In the genomic region with DNA sequence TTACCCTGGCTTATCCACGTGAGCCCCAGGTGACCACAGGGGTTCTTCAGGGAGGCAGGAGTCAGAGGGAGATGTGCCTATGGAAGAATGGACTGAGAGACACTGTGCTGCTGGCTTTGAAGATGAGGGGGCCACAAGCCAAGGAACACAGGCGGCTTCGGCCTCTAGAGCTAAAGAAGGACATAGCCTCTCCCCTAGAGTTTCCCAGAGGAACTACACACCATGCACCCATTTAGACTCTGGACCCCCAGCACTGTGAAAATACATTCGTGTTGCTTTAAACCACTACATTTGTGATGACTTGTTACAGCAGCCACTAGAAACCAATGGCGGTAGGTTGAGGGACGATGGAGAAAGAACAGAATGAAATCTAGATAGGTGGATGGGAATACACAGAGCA, we compare ENCODE assay signal across 17 cellular contexts. TPM values are rescaled to one million over a fixed set of nuclear protein-coding genes. Genes with fewer than 3 reads are reported as not detected.
DNase-seq lines count a peak whose midpoint lies in the region; ATAC-seq and TF ChIP-seq lines count a peak whose summit lies in the region.
"Had no signal": no experiment of that assay in that cellular context is flagged by ENCODE, and none has a peak within 500 bp of the region (broad histone marks: within the 10 kb centered on the region; RNA-seq: fewer than 3 reads in every experiment).

No MANE protein-coding gene starts in this region.

- no peak overlapping the region for H3K4me3 ChIP-seq in transverse colon

- H3K4me1 ChIP-seq in foreskin keratinocyte = no peaks in the 10 kb centered on the region
- H3K4me1 ChIP-seq in transverse colon = peaks cover 0 to 14% (median 3%) of the 10 kb centered on the region in 4 donors

- H3K27ac Mint-ChIP-seq in CD14-positive monocyte = peak overlapping the region in 6 of 7 donors; percentile 20 to 96 (median 40)
- H3K27ac Mint-ChIP-seq in activated T-helper 17 cell treated with anti-CD3 and anti-CD28 coated beads, Interleukin-2, amount 50 U/mL, for 72 hours = peak overlapping the region; percentile 14
- H3K27ac Mint-ChIP-seq: CD4-positive, alpha-beta T cell had no signal

- H3K36me3 Mint-ChIP-seq in CD14-positive monocyte = peaks cover 44 to 70% of the 10 kb centered on the region in 2 donors
- peaks cover 95% of the 10 kb centered on the region for H3K36me3 Mint-ChIP-seq in activated T-helper 17 cell treated with anti-CD3 and anti-CD28 coated beads, Interleukin-2, amount 50 U/mL, for 72 hours (ENCODE audit: low read depth)
- H3K36me3 Mint-ChIP-seq in activated T-cell treated with anti-CD3 and anti-CD28 coated beads, Interleukin-2, amount 50 U/mL, for 4 hours (ENCODE audit: insufficient read depth) = peaks cover 43% of the 10 kb centered on the region

- no peaks in the 10 kb centered on the region for H3K9me3 Mint-ChIP-seq in CD14-positive monocyte
- H3K9me3 Mint-ChIP-seq in activated T-helper 17 cell treated with anti-CD3 and anti-CD28 coated beads, Interleukin-2, amount 50 U/mL, for 72 hours = no peaks in the 10 kb centered on the region
- no peaks in the 10 kb centered on the region for H3K9me3 Mint-ChIP-seq in activated T-cell treated with anti-CD3 and anti-CD28 coated beads, Interleukin-2, amount 50 U/mL, for 4 hours
- H3K9me3 Mint-ChIP-seq: activated naive CD4-positive, alpha-beta T cell treated with anti-CD3 and anti-CD28 coated beads, Interleukin-2, amount 10 ng/mL, durations not matched to agents 7 days and 5 days; CD4-positive, alpha-beta T cell; natural killer cell treated with Interleukin-12 subunit alpha and Interleukin-12 subunit beta and Interleukin-15 and Interleukin-18, amount 100 ng/mL, for 72 hours had no signal

- H3K27ac ChIP-seq in foreskin keratinocyte (no peak overlapping the region), transverse colon (no peak overlapping the region)
- H3K27ac ChIP-seq: RWPE1 had no signal

- peak; percentile 28 for TF ChIP-seq CTCF in CD14-positive monocyte (IDR thresholded peaks at IDR 0.05)
- TF ChIP-seq CTCF in GM12874 (IDR thresholded peaks at IDR 0.05; ENCODE audit: insufficient read depth, low read depth, low read length) = peak; percentile 36; the same call in 1 of the 2 replicates
- TF ChIP-seq CTCF in foreskin keratinocyte (conservative IDR thresholded peaks at IDR 0.05) = peak; percentile 18
- no peak for TF ChIP-seq CTCF in transverse colon (IDR thresholded peaks at IDR 0.05)

- WGBS in transverse colon (ENCODE audit: low coverage in 1 of 2), 2 donors = 94 to 98% methylated on average over 3 to 6 of the region's 6 CpGs

- H3K36me3 ChIP-seq in transverse colon = peaks cover 0 to 4% (median 0%) of the 10 kb centered on the region in 4 donors

- H3K4me3 Mint-ChIP-seq in CD14-positive monocyte = no peak overlapping the region
- no peak overlapping the region for H3K4me3 Mint-ChIP-seq in activated T-helper 17 cell treated with anti-CD3 and anti-CD28 coated beads, Interleukin-2, amount 50 U/mL, for 72 hours
- no peak overlapping the region for H3K4me3 Mint-ChIP-seq in activated T-cell treated with anti-CD3 and anti-CD28 coated beads, Interleukin-2, amount 50 U/mL, for 4 hours
- H3K4me3 Mint-ChIP-seq: activated naive CD4-positive, alpha-beta T cell treated with anti-CD3 and anti-CD28 coated beads, Interleukin-2, amount 10 ng/mL, durations not matched to agents 7 days and 5 days; CD4-positive, alpha-beta T cell; natural killer cell treated with Interleukin-12 subunit alpha and Interleukin-12 subunit beta and Interleukin-15 and Interleukin-18, amount 100 ng/mL, for 72 hours had no signal

- no peak for ATAC-seq in activated T-helper 17 cell treated with anti-CD3 and anti-CD28 coated beads, Interleukin-2, amount 50 U/mL, for 72 hours (replicated peaks)
- ATAC-seq in foreskin keratinocyte (no peak), GM21367 (IDR thresholded peaks at IDR 0.05; ENCODE audit: unreplicated experiment) (no peak)
- ATAC-seq in activated T-cell treated with anti-CD3 and anti-CD28 coated beads, Interleukin-2, amount 50 U/mL, for 4 hours = no peak
- ATAC-seq: left ventricle myocardium superior; natural killer cell treated with Interleukin-12 subunit alpha and Interleukin-12 subunit beta and Interleukin-15 and Interleukin-18, amount 100 ng/mL, for 72 hours had no signal

- peaks cover 65% of the 10 kb centered on the region for H3K4me1 Mint-ChIP-seq in CD14-positive monocyte
- peaks cover 50% of the 10 kb centered on the region for H3K4me1 Mint-ChIP-seq in activated T-helper 17 cell treated with anti-CD3 and anti-CD28 coated beads, Interleukin-2, amount 50 U/mL, for 72 hours
- H3K4me1 Mint-ChIP-seq in activated T-cell treated with anti-CD3 and anti-CD28 coated beads, Interleukin-2, amount 50 U/mL, for 4 hours (ENCODE audit: low read depth) = peaks cover 38% of the 10 kb centered on the region

- TF ChIP-seq EP300 in transverse colon (IDR thresholded peaks at IDR 0.05; ENCODE audit: low read depth) = no peak

- no peaks in the 10 kb centered on the region for H3K9me3 ChIP-seq in transverse colon

- peaks cover 0 to 4% (median 2%) of the 10 kb centered on the region in 3 donors for H3K27me3 Mint-ChIP-seq in CD14-positive monocyte (ENCODE audit: low read depth in 3 of 3)
- no peaks in the 10 kb centered on the region for H3K27me3 Mint-ChIP-seq in activated T-helper 17 cell treated with anti-CD3 and anti-CD28 coated beads, Interleukin-2, amount 50 U/mL, for 72 hours
- H3K27me3 Mint-ChIP-seq in activated T-cell treated with anti-CD3 and anti-CD28 coated beads, Interleukin-2, amount 50 U/mL, for 4 hours (ENCODE audit: low read depth) = no peaks in the 10 kb centered on the region
- H3K27me3 Mint-ChIP-seq: activated naive CD4-positive, alpha-beta T cell treated with anti-CD3 and anti-CD28 coated beads, Interleukin-2, amount 10 ng/mL, durations not matched to agents 7 days and 5 days; CD4-positive, alpha-beta T cell; natural killer cell treated with Interleukin-12 subunit alpha and Interleukin-12 subunit beta and Interleukin-15 and Interleukin-18, amount 100 ng/mL, for 72 hours had no signal

- no peaks in the 10 kb centered on the region for H3K27me3 ChIP-seq in foreskin keratinocyte
- no peaks in the 10 kb centered on the region for H3K27me3 ChIP-seq in transverse colon

- intact Hi-C loops in CD14-positive monocyte (cut with micrococcal nuclease) (no loop called here), transverse colon (cut with DNase I; ENCODE audit: low total_unique reads) (no loop called here)

- in situ Hi-C loops in transverse colon (cut with MboI; ENCODE audit: low pct_ligation_motif_present in 1 of 4, low pct_unique_long_range_greater_than_20kb in 1 of 4, low sequenced_read_pairs in 3 of 4) = no loop called here

- DNase-seq in CD14-positive monocyte (ENCODE audit: low spot score) (no peak), foreskin keratinocyte (no peak), NCI-H510A treated with DMSO at 0.1 percent for 48 hours (lab: John Stamatoyannopoulos, UW) (no peak), transverse colon (no peak)
- no peak for DNase-seq in activated T-cell treated with anti-CD3 and anti-CD28 coated beads, Interleukin-2, amount 50 U/mL, for 4 hours
- DNase-seq: activated naive CD4-positive, alpha-beta T cell treated with anti-CD3 and anti-CD28 coated beads, Interleukin-2, amount 10 ng/mL, durations not matched to agents 7 days and 5 days; CD4-positive, alpha-beta T cell; GF-D8; left ventricle myocardium superior; NCI-H526; stimulated activated CD4-positive, alpha-beta T cell treated with anti-CD3 and anti-CD28 coated beads, Interleukin-2, amount 100 ng/mL, for 24 hours; T-helper 2 cell had no signal

- no peak for TF ChIP-seq POLR2A in transverse colon (IDR thresholded peaks at IDR 0.05)

RNA-seq across cellular contexts. Expression of a gene that starts 13.7 kb away (rescaled TPM):
- polyA plus RNA-seq in CD14-positive monocyte (1 to 10 TPM; 5.8 to 6.0 TPM), foreskin keratinocyte (27.6 and 28.2 TPM in 2 replicates)
- 10 to 100 TPM; 26.0 to 28.6 TPM for total RNA-seq in activated T-helper 17 cell treated with anti-CD3 and anti-CD28 coated beads, Interleukin-2, amount 50 U/mL, for 72 hours
- total RNA-seq in foreskin keratinocyte (15.4 and 15.9 TPM in 2 replicates), transverse colon (10 to 100 TPM in 1 of 4 donors, 1 to 10 TPM in 3; 2.6 to 10.5 (median 5.4) TPM)
- total RNA-seq in activated T-cell treated with anti-CD3 and anti-CD28 coated beads, Interleukin-2, amount 50 U/mL, for 4 hours = 10 to 100 TPM; 58.4 to 73.1 (median 60.6) TPM

RNA-seq across cellular contexts. Expression of a gene that starts 14.0 kb away (rescaled TPM):
- polyA plus RNA-seq in CD14-positive monocyte = 10 to 100 TPM; 48.6 to 62.2 TPM
- 100 to 1,000 TPM; 158 to 172 TPM for total RNA-seq in activated T-helper 17 cell treated with anti-CD3 and anti-CD28 coated beads, Interleukin-2, amount 50 U/mL, for 72 hours
- total RNA-seq in foreskin keratinocyte = 62.0 and 62.1 TPM in 2 replicates
- 39.0 and 43.0 TPM in 2 replicates for polyA plus RNA-seq in foreskin keratinocyte
- total RNA-seq in transverse colon = 100 to 1,000 TPM in 1 of 4 donors, 10 to 100 TPM in 3; 30.3 to 136 (median 32.6) TPM
- 100 to 1,000 TPM; 172 to 189 (median 184) TPM for total RNA-seq in activated T-cell treated with anti-CD3 and anti-CD28 coated beads, Interleukin-2, amount 50 U/mL, for 4 hours

RNA-seq across cellular contexts. Expression of a gene that starts 18.6 kb away (rescaled TPM):
- polyA plus RNA-seq in CD14-positive monocyte (1 to 10 TPM; 7.0 to 7.6 TPM), foreskin keratinocyte (0.26 and 0.28 TPM in 2 replicates)
- 100 to 1,000 TPM in 1 of 2 donors, 10 to 100 TPM in 1; 42.0 to 177 TPM for total RNA-seq in activated T-helper 17 cell treated with anti-CD3 and anti-CD28 coated beads, Interleukin-2, amount 50 U/mL, for 72 hours
- total RNA-seq in foreskin keratinocyte (0.44 and 0.46 TPM in 2 replicates), transverse colon (1 to 10 TPM in 1 of 4 donors, not detected in 3; 2.1 TPM)
- 10 to 100 TPM; 24.7 to 52.7 (median 36.4) TPM for total RNA-seq in activated T-cell treated with anti-CD3 and anti-CD28 coated beads, Interleukin-2, amount 50 U/mL, for 4 hours
- total RNA-seq: left ventricle myocardium superior had no signal

RNA-seq across cellular contexts. Expression of a gene that starts 37.8 kb away (rescaled TPM):
- 1 to 10 TPM; 3.1 to 4.5 TPM for polyA plus RNA-seq in CD14-positive monocyte
- 10 to 100 TPM; 21.4 to 57.4 TPM for total RNA-seq in activated T-helper 17 cell treated with anti-CD3 and anti-CD28 coated beads, Interleukin-2, amount 50 U/mL, for 72 hours
- total RNA-seq in foreskin keratinocyte = 12.4 and 14.7 TPM in 2 replicates
- polyA plus RNA-seq in foreskin keratinocyte = 20.5 and 27.4 TPM in 2 replicates
- 10 to 100 TPM; 26.4 to 80.8 (median 47.9) TPM for total RNA-seq in transverse colon
- total RNA-seq in activated T-cell treated with anti-CD3 and anti-CD28 coated beads, Interleukin-2, amount 50 U/mL, for 4 hours = 10 to 100 TPM; 29.1 to 30.5 (median 29.3) TPM

RNA-seq across cellular contexts. Expression of a gene that starts 38.1 kb away (rescaled TPM):
- polyA plus RNA-seq in CD14-positive monocyte = 1 to 10 TPM; 5.4 to 6.6 TPM
- 10 to 100 TPM; 33.8 to 72.8 TPM for total RNA-seq in activated T-helper 17 cell treated with anti-CD3 and anti-CD28 coated beads, Interleukin-2, amount 50 U/mL, for 72 hours
- 20.8 and 22.5 TPM in 2 replicates for total RNA-seq in foreskin keratinocyte
- 75.0 and 75.6 TPM in 2 replicates for polyA plus RNA-seq in foreskin keratinocyte
- total RNA-seq in transverse colon = 10 to 100 TPM; 15.3 to 29.7 (median 22.7) TPM
- total RNA-seq in activated T-cell treated with anti-CD3 and anti-CD28 coated beads, Interleukin-2, amount 50 U/mL, for 4 hours = 10 to 100 TPM; 25.3 to 31.6 (median 28.0) TPM

Comparison
In these comparisons a context has a peak if more than half of its experiments do, and no peak if none do; other contexts are left out.
1. CTCF ChIP-seq: peak in CD14-positive monocyte (single experiment), GM12874 (single experiment) and foreskin keratinocyte (single experiment); none in transverse colon (0 of 5).
2. RNA of a gene that starts 18.6 kb away (total RNA-seq): 42.0 to 177 TPM in activated T-helper 17 cell treated with anti-CD3 and anti-CD28 coated beads, Interleukin-2, amount 50 U/mL, for 72 hours and 24.7 to 52.7 TPM in activated T-cell treated with anti-CD3 and anti-CD28 coated beads, Interleukin-2, amount 50 U/mL, for 4 hours; 0.44 to 0.46 TPM in foreskin keratinocyte and 2.1 TPM in transverse colon; every median in the first group is over 4 times any median in the second.